17 cellular contexts compared by ENCODE assay signal in the genomic region with DNA sequence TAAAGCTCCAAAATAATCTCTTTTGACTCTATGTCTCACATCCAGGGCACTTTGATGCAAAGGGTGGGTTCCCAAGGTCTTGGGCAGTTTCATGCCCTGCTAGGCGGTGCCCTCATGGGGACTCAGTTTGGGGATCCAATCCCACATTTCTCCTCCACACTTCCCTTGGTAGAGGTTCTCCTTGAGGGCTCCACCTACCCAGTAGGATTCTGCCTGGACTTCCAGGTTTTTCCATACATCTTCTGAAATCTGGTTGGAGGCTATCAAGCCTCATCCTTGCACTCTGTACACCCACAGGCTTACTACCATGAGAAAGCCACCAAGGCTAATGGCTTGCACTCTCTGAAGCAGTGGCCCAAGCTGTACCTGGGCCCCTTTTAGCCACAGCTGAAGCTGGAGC. TPM values are rescaled to one million over a fixed set of nuclear protein-coding genes. Genes with fewer than 3 reads are reported as not detected.
A peak's percentile ranks its signal among the peaks of the same experiment; 100 is the strongest.
DNase-seq lines count a peak whose midpoint lies in the region; ATAC-seq, FAIRE-seq and TF ChIP-seq lines count a peak whose summit lies in the region.
"Had no signal": no experiment of that assay in that cellular context is flagged by ENCODE, and none has a peak within 500 bp of the region (broad histone marks: within the 10 kb centered on the region; RNA-seq: fewer than 3 reads in every experiment).

No MANE protein-coding gene starts in this region.

- H3K36me3 ChIP-seq in GM12878 (ENCODE audit: control insufficient read depth in 2 of 2, insufficient read depth in 2 of 2, low read length in 1 of 2), result no peaks in the 10 kb centered on the region
- no peaks in the 10 kb centered on the region for H3K36me3 ChIP-seq in neural progenitor cell
- no peaks in the 10 kb centered on the region for H3K36me3 ChIP-seq in tibial nerve
- H3K36me3 ChIP-seq in osteoblast (ENCODE audit: insufficient read depth, low read length), result no peaks in the 10 kb centered on the region
- H3K36me3 ChIP-seq: BLaER1 had no signal

- H3K4me3 ChIP-seq in GM12878 (no peak overlapping the region), neural progenitor cell (no peak overlapping the region), tibial nerve (no peak overlapping the region), osteoblast (ENCODE audit: insufficient read depth, low read length) (no peak overlapping the region)
- H3K4me3 ChIP-seq: BLaER1 had no signal

- peaks cover 15% of the 10 kb centered on the region; the same call in 2 of the 3 replicates for H3K9me3 ChIP-seq in GM12878 (replicated peaks; ENCODE audit: control insufficient read depth, insufficient read depth, low read length)
- no peaks in the 10 kb centered on the region for H3K9me3 ChIP-seq in neural progenitor cell (ENCODE audit: low read depth)
- H3K9me3 ChIP-seq in tibial nerve, result peaks cover 0 to 21% (median 0%) of the 10 kb centered on the region in 4 donors
- peaks cover 5% of the 10 kb centered on the region for H3K9me3 ChIP-seq in osteoblast (ENCODE audit: low read depth, low read length)

- TF ChIP-seq CTCF in GM12878 (IDR thresholded peaks at IDR 0.05 in 2 of 3, conservative IDR thresholded peaks at IDR 0.05 in 1 of 3; ENCODE audit: control insufficient read depth in 2 of 3, extremely low read depth in 1 of 3, insufficient read depth in 1 of 3, low read depth in 3 of 3, low read length in 3 of 3), result no peak
- no peak for TF ChIP-seq CTCF in neural progenitor cell (IDR thresholded peaks at IDR 0.05)
- no peak for TF ChIP-seq CTCF in tibial nerve (IDR thresholded peaks at IDR 0.05)
- TF ChIP-seq CTCF in osteoblast (IDR thresholded peaks at IDR 0.05; ENCODE audit: extremely low read depth, low read depth, low read length), result no peak

- no peaks in the 10 kb centered on the region for H3K4me1 Mint-ChIP-seq in neural progenitor cell

- POLR2A ChIA-PET in GM12878 (lab: Charles Lee), result no interaction called here

- no peak for TF ChIP-seq RAD21 in GM12878 (IDR thresholded peaks at IDR 0.05; ENCODE audit: insufficient read depth, low read depth, low read length)

- H3K4me2 ChIP-seq in GM12878 (ENCODE audit: control insufficient read depth, insufficient read depth) (no peak overlapping the region), neural progenitor cell (no peak overlapping the region), osteoblast (ENCODE audit: insufficient read depth, low read length) (no peak overlapping the region)
- H3K4me2 ChIP-seq: BLaER1 had no signal

- H3K27ac ChIP-seq in GM12878 (ENCODE audit: control insufficient read depth, insufficient read depth), result no peak overlapping the region
- H3K27ac ChIP-seq in neural progenitor cell, result no peak overlapping the region
- no peak overlapping the region for H3K27ac ChIP-seq in tibial nerve
- H3K27ac ChIP-seq in osteoblast (ENCODE audit: low read depth, low read length), result no peak overlapping the region
- H3K27ac ChIP-seq: BLaER1 had no signal

- FAIRE-seq in GM12878 (lab: Jason Lieb, UNC), result no peak

- H3K9ac ChIP-seq in GM12878 (ENCODE audit: control insufficient read depth, insufficient read depth, low read length) (no peak overlapping the region), neural progenitor cell (no peak overlapping the region)
- H3K9ac ChIP-seq: BLaER1 had no signal

- WGBS in GM12878 (ENCODE audit: insufficient coverage, insufficient replicate concordance, low lambda C conversion rate, missing lambda C conversion rate), result 94% methylated on average over 1 of the region's 1 CpG
- 95 to 96% methylated on average over 1 of the region's 1 CpG for WGBS in tibial nerve, 2 donors

- intact Hi-C loops in GM12878 (cut with micrococcal nuclease; ENCODE audit: unreplicated experiment), result no loop called here

- CTCF ChIA-PET in GM12878 (lab: Yijun Ruan, JAX), result no interaction called here

- H4K20me1 ChIP-seq in GM12878 (ENCODE audit: control insufficient read depth, insufficient read depth), result no peaks in the 10 kb centered on the region
- H4K20me1 ChIP-seq in neural progenitor cell (ENCODE audit: low read depth), result no peaks in the 10 kb centered on the region
- H4K20me1 ChIP-seq in osteoblast (ENCODE audit: insufficient read depth, low read length), result no peaks in the 10 kb centered on the region
- H4K20me1 ChIP-seq: BLaER1 had no signal

- no peak overlapping the region for H3K27ac Mint-ChIP-seq in neural progenitor cell

- RAD21 ChIA-PET in GM12878 (lab: Charles Lee; ENCODE audit: unreplicated experiment), result no interaction called here

- TF ChIP-seq EP300 in GM12878 (IDR thresholded peaks at IDR 0.05; ENCODE audit: borderline replicate concordance in 1 of 2, control insufficient read depth in 1 of 2, low read depth in 2 of 2, low read length in 2 of 2), result no peak
- TF ChIP-seq EP300 in tibial nerve (IDR thresholded peaks at IDR 0.05), result no peak

- BruUV-seq in GM12878 (replicated peaks; lab: Mats Ljungman, UMichigan), result no TSS peak

- H3K27me3 Mint-ChIP-seq in neural progenitor cell (ENCODE audit: insufficient read depth, low read depth), result no peaks in the 10 kb centered on the region
- H3K27me3 Mint-ChIP-seq: CD8-positive, alpha-beta memory T cell; IgD-negative memory B cell had no signal

- in situ Hi-C loops in GM12878 (cut with MboI), result no loop called here

- peak; percentile 35 for DNase-seq in DMS53 (lab: John Stamatoyannopoulos, UW)
- DNase-seq in DMS53 treated with DMSO at 0.1 percent for 48 hours (lab: John Stamatoyannopoulos, UW; ENCODE audit: unreplicated experiment), result no peak
- peak; percentile 4 for DNase-seq in LHCN-M2 (ENCODE audit: low read depth)
- DNase-seq in GM12878 (ENCODE audit: low read depth, low spot score), result no peak
- peak; percentile 2 for DNase-seq in neural progenitor cell (ENCODE audit: low spot score)
- DNase-seq in NCI-H1436 (lab: John Stamatoyannopoulos, UW), result no peak
- DNase-seq in tibial nerve (ENCODE audit: low spot score in 2 of 2), result no peak
- DNase-seq in osteoblast (ENCODE audit: insufficient read length, low spot score, missing footprints), result no peak
- DNase-seq: 8988T; AML-193; CD8-positive, alpha-beta memory T cell; DND-41; GDM1; HCEC 1CT had no signal

- H3K4me3 Mint-ChIP-seq in neural progenitor cell, result no peak overlapping the region

- no peak for ATAC-seq in GM12878

- H3K36me3 Mint-ChIP-seq in neural progenitor cell, result peaks cover 3% of the 10 kb centered on the region

- no peaks in the 10 kb centered on the region for H3K79me2 ChIP-seq in GM12878 (ENCODE audit: control insufficient read depth, insufficient read depth, low read length)
- no peaks in the 10 kb centered on the region for H3K79me2 ChIP-seq in neural progenitor cell (ENCODE audit: low read depth)
- no peaks in the 10 kb centered on the region for H3K79me2 ChIP-seq in osteoblast (ENCODE audit: insufficient read depth, low read length)

- H3K27me3 ChIP-seq in GM12878 (replicated peaks in 1 of 2; ENCODE audit: control insufficient read depth in 2 of 2, insufficient read depth in 2 of 2, low read length in 1 of 2) (no peaks in the 10 kb centered on the region), neural progenitor cell (no peaks in the 10 kb centered on the region), tibial nerve (no peaks in the 10 kb centered on the region), osteoblast (ENCODE audit: insufficient read depth, low read length) (no peaks in the 10 kb centered on the region)
- H3K27me3 ChIP-seq: BLaER1 had no signal

- no peaks in the 10 kb centered on the region for H3F3A ChIP-seq in neural progenitor cell (ENCODE audit: low read depth)

- H3K9me3 Mint-ChIP-seq in neural progenitor cell, result peaks cover 19% of the 10 kb centered on the region

- H2AFZ ChIP-seq in GM12878 (ENCODE audit: control insufficient read depth, low read depth, low read length) (no peak overlapping the region), neural progenitor cell (replicated peaks) (no peak overlapping the region), osteoblast (ENCODE audit: low read length) (no peak overlapping the region)

- TF ChIP-seq POLR2A in GM12878 (IDR thresholded peaks at IDR 0.05; ENCODE audit: low read depth, low read length), result no peak
- TF ChIP-seq POLR2A in tibial nerve (IDR thresholded peaks at IDR 0.05), result no peak

- H3K4me1 ChIP-seq in GM12878 (ENCODE audit: control insufficient read depth, insufficient read depth, low read length) (no peaks in the 10 kb centered on the region), neural progenitor cell (no peaks in the 10 kb centered on the region), tibial nerve (no peaks in the 10 kb centered on the region), osteoblast (ENCODE audit: insufficient read depth, low read length) (no peaks in the 10 kb centered on the region)
- H3K4me1 ChIP-seq: BLaER1, Caco-2 had no signal

- SMC1A ChIA-PET in GM12878 (lab: Charles Lee; ENCODE audit: uncharacterized antibody, unreplicated experiment), result no interaction called here

TF ChIP-seq in GM12878, 131 proteins besides CTCF, POLR2A, EP300 and RAD21 (continues in another document):
- TF ChIP-seq CBX3 (IDR thresholded peaks at IDR 0.05; ENCODE audit: borderline replicate concordance, low read depth), result 0 out of 2 replicates have a peak, but pooled peaks have one; percentile 65

RNA-seq across cellular contexts. Expression of a gene that starts 49.8 kb away (rescaled TPM):
- total RNA-seq in LHCN-M2 (2014; rRNA removed) (0.06 TPM in 1 of 2 replicates, not detected in the other), GM12878 (2014; rRNA removed) (1.5 and 1.7 TPM in 2 replicates), GM12878 (2014; rRNA removed; fragmentation: Illumina TruSeq; extraction: Trizol) (2.3 and 3.0 TPM in 2 replicates), GM12878 (2021) (1.2 and 1.5 TPM in 2 replicates), neural progenitor cell (ENCODE audit: low replicate concordance) (1.2 and 2.2 TPM in 2 replicates), tibial nerve (1 to 10 TPM in 3 of 4 donors, under 1 TPM in 1; 0.39 to 1.2 (median 1.1) TPM), osteoblast (1.4 and 2.7 TPM in 2 replicates)
- 0.04 TPM for polyA plus RNA-seq in LHCN-M2 (2012)
- total RNA-seq in GM12878 (2013; cell fraction: nucleolus; rRNA removed), result 17.5 and 19.5 TPM in 2 replicates
- 3.4 TPM for polyA plus RNA-seq in GM12878 (2011; ENCODE audit: low read depth)
- polyA plus RNA-seq in GM12878 (2011; rRNA removed) (5.3 and 8.9 TPM in 2 replicates), GM12878 (2014; fragmentation: Illumina TruSeq; extraction: Trizol) (4.7 and 5.0 TPM in 2 replicates), GM12878 (2014; fragmentation: Nextera tagmentation; extraction: Ambion mirVana) (1 to 10 TPM in 1 of 2 experiments, under 1 TPM in 1; 0.29 to 1.0 TPM), GM12878 (2014; rRNA removed) (4.2 and 4.5 TPM in 2 replicates), GM12878 (2016; fragmentation: Nextera tagmentation; extraction: Ambion mirVana) (under 1 TPM; 0.26 to 0.40 TPM)
- polyA plus RNA-seq in GM12878 (2011; cell fraction: cytosol; rRNA removed), result 0.19 and 0.38 TPM in 2 replicates
- polyA plus RNA-seq in GM12878 (2011; cell fraction: nucleus; rRNA removed), result 20.3 and 21.5 TPM in 2 replicates
- 2.7 and 4.9 TPM in 2 replicates for polyA plus RNA-seq in GM12878 (2012)
- polyA minus RNA-seq in GM12878 (2011; rRNA and poly(A)+ RNA removed), result 3.1 and 4.0 TPM in 2 replicates
- not detected in 2 replicates for polyA minus RNA-seq in GM12878 (2011; cell fraction: cytosol; rRNA and poly(A)+ RNA removed)
- polyA minus RNA-seq in GM12878 (2011; cell fraction: nucleus; rRNA and poly(A)+ RNA removed), result 3.0 and 5.5 TPM in 2 replicates

Comparison
In these comparisons a context has a peak if more than half of its experiments do, and no peak if none do; other contexts are left out.
1. DNase-seq: peak in DMS53 (single experiment), LHCN-M2 (single experiment) and neural progenitor cell (single experiment); none in DMS53 treated with DMSO at 0.1 percent for 48 hours (single experiment), GM12878 (single experiment), NCI-H1436 (single experiment), tibial nerve (0 of 2) and osteoblast (single experiment).